Comparison of ENCODE assay signal across 8 cellular contexts in genomic region chr13:30870049-30870884, GRCh38. TPM values are rescaled to one million over a fixed set of nuclear protein-coding genes. Genes with fewer than 3 reads are reported as not detected.
A peak's percentile ranks its signal among the peaks of the same experiment; 100 is the strongest.
DNase-seq lines count a peak whose midpoint lies in the region; ATAC-seq lines count a peak whose summit lies in the region.

No MANE protein-coding gene starts in this region.

- H3K27ac ChIP-seq in mesodermal cell (ENCODE audit: low read depth, low read length, severe bottlenecking) (peak overlapping the region; percentile 95), urinary bladder (ENCODE audit: low read depth) (peak overlapping the region; percentile 11)

- H3K4me3 ChIP-seq in mesodermal cell (ENCODE audit: extremely low read depth, insufficient read depth, low read length, poor library complexity, severe bottlenecking) = no peak overlapping the region
- no peak overlapping the region for H3K4me3 ChIP-seq in urinary bladder (ENCODE audit: low read depth, low read length)

- H3K9me3 ChIP-seq in ES-I3 (ENCODE audit: control insufficient read depth, insufficient read depth, low read length) (no peaks in the 10 kb centered on the region), mesodermal cell (ENCODE audit: control insufficient read depth, low read length) (no peaks in the 10 kb centered on the region)

- peak overlapping the region; percentile 63; the same call in 1 of the 2 replicates for H3K9ac ChIP-seq in ES-I3 (ENCODE audit: low read depth, low read length)

- peaks cover 52% of the 10 kb centered on the region for H3K4me1 ChIP-seq in ES-I3 (ENCODE audit: insufficient read depth, low read length)
- H3K4me1 ChIP-seq in mesodermal cell (ENCODE audit: control insufficient read depth, insufficient read depth, low read length, poor library complexity, severe bottlenecking) = peaks cover 82% of the 10 kb centered on the region
- no peaks in the 10 kb centered on the region for H3K4me1 ChIP-seq in urinary bladder (ENCODE audit: insufficient read depth)

- DNase-seq in SW 1271 (lab: John Stamatoyannopoulos, UW) (peak; percentile 31 to 53), dedifferentiated amniotic fluid mesenchymal stem cell (ENCODE audit: extremely low spot score) (peak; percentile 97), NCI-H1436 treated with DMSO at 0.1 percent for 48 hours (lab: John Stamatoyannopoulos, UW) (no peak)

- no peaks in the 10 kb centered on the region for H3K36me3 ChIP-seq in ES-I3 (ENCODE audit: insufficient read depth, low read length)
- no peaks in the 10 kb centered on the region for H3K36me3 ChIP-seq in mesodermal cell (ENCODE audit: control insufficient read depth, insufficient read depth, low read length)
- no peaks in the 10 kb centered on the region for H3K36me3 ChIP-seq in urinary bladder (ENCODE audit: insufficient read depth)

- peak; percentile 50 for ATAC-seq in HG02938 (IDR thresholded peaks at IDR 0.05; ENCODE audit: unreplicated experiment)
- ATAC-seq in GM21390 (IDR thresholded peaks at IDR 0.05; ENCODE audit: unreplicated experiment) = no peak

- 62 to 72% methylated on average over 8 to 9 of the region's 9 CpGs for WGBS in mesodermal cell (ENCODE audit: insufficient coverage in 2 of 2), 2 experiments
- 46% methylated on average over 9 of the region's 9 CpGs for WGBS in urinary bladder

RNA-seq across cellular contexts. Expression of gene MEDAG, which starts 35.8 kb away (rescaled TPM):
- 1.7 TPM for polyA plus RNA-seq in mesodermal cell (2013, experiment 1 of 2)
- polyA plus RNA-seq in mesodermal cell (2013, experiment 2 of 2) = 1.3 TPM
- total RNA-seq in urinary bladder = 12.2 TPM
- 12.7 TPM for polyA plus RNA-seq in urinary bladder
